Comparison of ENCODE assay signal across 8 cellular contexts in genomic region chr16:31094424-31095120, GRCh38. TPM values are rescaled to one million over a fixed set of nuclear protein-coding genes. Genes with fewer than 3 reads are reported as not detected.
DNase-seq lines count a peak whose midpoint lies in the region; ATAC-seq lines count a peak whose summit lies in the region.

Gene VKORC1 (minus strand): TSS chr16:31094797. CDS start chr16:31094729, 68 bp downstream.

- peak within 1 kb of the TSS; percentile 82 for H4K91ac ChIP-seq in mesenchymal stem cell (ENCODE audit: low read length)

- peak within 1 kb of the TSS; percentile 81 for H4K8ac ChIP-seq in mesenchymal stem cell (ENCODE audit: low read length)

- H3K4me3 ChIP-seq in mesenchymal stem cell (ENCODE audit: insufficient read depth in 1 of 2, low read depth in 1 of 2, low read length in 2 of 2) = peak within 1 kb of the TSS; percentile 92 to 100

- H3K9me3 Mint-ChIP-seq in effector memory CD8-positive, alpha-beta T cell = no peaks in the 10 kb centered on the region

- DNase-seq in CMK (ENCODE audit: low read depth) = peak; percentile 88
- DNase-seq in HS-5 (ENCODE audit: low read depth) = peak; percentile 96
- peak; percentile 98 for DNase-seq in NOMO-1 treated with DMSO at 0.1 percent for 48 hours (lab: John Stamatoyannopoulos, UW; ENCODE audit: unreplicated experiment)
- peak; percentile 62 to 66 for DNase-seq in activated CD8-positive, alpha-beta memory T cell treated with anti-CD3 and anti-CD28 coated beads for 4 hours (ENCODE audit: low read depth in 2 of 2)
- DNase-seq in effector memory CD8-positive, alpha-beta T cell = peak; percentile 71 to 82 (median 76)
- DNase-seq in mesenchymal stem cell = peak; percentile 98
- peak; percentile 71 for DNase-seq in stimulated activated CD8-positive, alpha-beta memory T cell treated with anti-CD3 and anti-CD28 coated beads, Interleukin-12 subunit alpha, Interleukin-12 subunit beta, amount 100 ng/mL, for 4 hours (ENCODE audit: low read depth)

- H2BK120ac ChIP-seq in mesenchymal stem cell (ENCODE audit: low read depth, low read length) = no peak within 1 kb of the TSS

- peak within 1 kb of the TSS; percentile 68 for H3K4me2 ChIP-seq in mesenchymal stem cell (ENCODE audit: low read length, poor library complexity, severe bottlenecking)

- H3K4ac ChIP-seq in mesenchymal stem cell (ENCODE audit: low read depth in 1 of 2, low read length in 2 of 2) = peak within 1 kb of the TSS; percentile 5 to 29

- no peaks in the 10 kb centered on the region for H3K9me3 ChIP-seq in mesenchymal stem cell (ENCODE audit: control insufficient read depth, low read length)

- no peaks in the 10 kb centered on the region for H3K27me3 ChIP-seq in mesenchymal stem cell (ENCODE audit: control insufficient read depth in 1 of 2, insufficient read depth in 1 of 2, low read length in 2 of 2)

- peak; percentile 78 for ATAC-seq in GM19467 (IDR thresholded peaks at IDR 0.05; ENCODE audit: unreplicated experiment)
- ATAC-seq in effector memory CD8-positive, alpha-beta T cell (replicated peaks) = peak; percentile 88

- peak within 1 kb of the TSS; percentile 15 to 75 for H2BK12ac ChIP-seq in mesenchymal stem cell (ENCODE audit: low read length in 2 of 2)

- peaks cover 25% of the 10 kb centered on the region for H3K4me1 ChIP-seq in mesenchymal stem cell (ENCODE audit: control insufficient read depth, insufficient read depth, low read depth, low read length)

- H3K27ac ChIP-seq in mesenchymal stem cell (ENCODE audit: low read length, poor library complexity, severe bottlenecking) = peak within 1 kb of the TSS; percentile 63

- H3K9ac ChIP-seq in mesenchymal stem cell (ENCODE audit: low read length) = peak within 1 kb of the TSS; percentile 97

- H3K36me3 ChIP-seq in mesenchymal stem cell (ENCODE audit: control insufficient read depth in 1 of 2, insufficient read depth in 2 of 2, low read depth in 1 of 2, low read length in 2 of 2) = peaks cover 17 to 22% of the 10 kb centered on the region in 2 experiments

- H3K27me3 Mint-ChIP-seq in effector memory CD8-positive, alpha-beta T cell = no peaks in the 10 kb centered on the region

- peak within 1 kb of the TSS; percentile 48 to 49 for H3K23ac ChIP-seq in mesenchymal stem cell (ENCODE audit: low read length in 2 of 2)

- peak within 1 kb of the TSS in 1 of 2 experiments; percentile 98 for H3K14ac ChIP-seq in mesenchymal stem cell (ENCODE audit: low read length in 2 of 2)

- WGBS in mesenchymal stem cell = under 1% methylated on average over 67 of the region's 69 CpGs

- peak within 1 kb of the TSS; percentile 97 for H2AFZ ChIP-seq in mesenchymal stem cell (ENCODE audit: low read depth, low read length)

- no peak within 1 kb of the TSS for H2AK5ac ChIP-seq in mesenchymal stem cell (ENCODE audit: low read length, severe bottlenecking)

- H3K4me3 Mint-ChIP-seq in effector memory CD8-positive, alpha-beta T cell = peak within 1 kb of the TSS; percentile 86 to 98

- peaks cover 6% of the 10 kb centered on the region for H3K79me1 ChIP-seq in mesenchymal stem cell (replicated peaks; ENCODE audit: low read length, poor library complexity, severe bottlenecking)

- peaks cover 37% of the 10 kb centered on the region for H3K36me3 Mint-ChIP-seq in effector memory CD8-positive, alpha-beta T cell (ENCODE audit: insufficient read depth)

- peaks cover 18 to 23% of the 10 kb centered on the region in 2 donors for H3K4me1 Mint-ChIP-seq in effector memory CD8-positive, alpha-beta T cell (ENCODE audit: low read depth in 2 of 2)

- peak within 1 kb of the TSS; percentile 39 to 87 for H3K27ac Mint-ChIP-seq in effector memory CD8-positive, alpha-beta T cell

- H2BK5ac ChIP-seq in mesenchymal stem cell (ENCODE audit: low read depth, low read length, poor library complexity, severe bottlenecking) = no peak within 1 kb of the TSS

- H3K18ac ChIP-seq in mesenchymal stem cell (ENCODE audit: low read depth in 1 of 2, low read length in 2 of 2) = peak within 1 kb of the TSS; percentile 77 to 91

- no peak within 1 kb of the TSS for H2BK15ac ChIP-seq in mesenchymal stem cell (ENCODE audit: low read depth, poor library complexity, severe bottlenecking)

RNA-seq across cellular contexts. Expression of gene VKORC1, which starts in this region (rescaled TPM):
- 237 TPM for polyA plus RNA-seq in mesenchymal stem cell (2013, experiment 1 of 2)
- polyA plus RNA-seq in mesenchymal stem cell (2013, experiment 2 of 2) = 255 TPM

Comparison
In these comparisons a context has a peak if more than half of its experiments do, and no peak if none do; other contexts are left out.
1. Peak in every context shown above with its lines: DNase-seq, ATAC-seq, H3K4me3 ChIP-seq and H3K27ac ChIP-seq.